8 cellular contexts compared by ENCODE assay signal in genomic region chr11:67317365-67318238, GRCh38. TPM values are rescaled to one million over a fixed set of nuclear protein-coding genes. Genes with fewer than 3 reads are reported as not detected.
DNase-seq lines count a peak whose midpoint lies in the region; ATAC-seq and TF ChIP-seq lines count a peak whose summit lies in the region.

No MANE protein-coding gene starts in this region.

- peak overlapping the region; percentile 90 for H3K4me2 ChIP-seq in osteoblast (ENCODE audit: insufficient read depth, low read length)

- peak; percentile 81 for ATAC-seq in HG02588 (IDR thresholded peaks at IDR 0.05; ENCODE audit: unreplicated experiment)
- ATAC-seq in activated naive CD4-positive, alpha-beta T cell treated with anti-CD3 and anti-CD28 coated beads, Interleukin-2, amount 50 U/mL, for 72 hours: peak; percentile 86 to 87
- peak; percentile 95 for ATAC-seq in thoracic aorta (ENCODE audit: insufficient number of reproducible peaks, low FRiP score, low read depth)

- H3K27me3 Mint-ChIP-seq in glutamatergic neuron (ENCODE audit: unreplicated experiment): peaks cover 3% of the 10 kb centered on the region

- peak overlapping the region; percentile 98 for H2AFZ ChIP-seq in osteoblast (ENCODE audit: low read length)

- H3K36me3 ChIP-seq in SK-N-MC (ENCODE audit: insufficient read depth, low read length) (no peaks in the 10 kb centered on the region), osteoblast (ENCODE audit: insufficient read depth, low read length) (peaks cover under 1% of the 10 kb centered on the region), thoracic aorta (no peaks in the 10 kb centered on the region)

- peak overlapping the region; percentile 88 to 99 for H3K27ac Mint-ChIP-seq in activated naive CD4-positive, alpha-beta T cell treated with anti-CD3 and anti-CD28 coated beads, Interleukin-2, amount 50 U/mL, for 72 hours
- H3K27ac Mint-ChIP-seq in glutamatergic neuron (ENCODE audit: unreplicated experiment): peak overlapping the region; percentile 94

- H3K9me3 ChIP-seq in SK-N-MC (ENCODE audit: low read depth, low read length) (no peaks in the 10 kb centered on the region), osteoblast (ENCODE audit: low read depth, low read length) (no peaks in the 10 kb centered on the region), thoracic aorta (no peaks in the 10 kb centered on the region)

- peak; percentile 61 for TF ChIP-seq POLR2A in GM10847 (IDR thresholded peaks at IDR 0.05; ENCODE audit: extremely low read depth, insufficient read length)

- H3K27me3 ChIP-seq in osteoblast (ENCODE audit: insufficient read depth, low read length) (no peaks in the 10 kb centered on the region), thoracic aorta (replicated peaks; ENCODE audit: insufficient read depth) (no peaks in the 10 kb centered on the region)

- DNase-seq in NCI-H1048 (lab: John Stamatoyannopoulos, UW): peak; percentile 93
- DNase-seq in SK-N-MC (ENCODE audit: low read depth, low spot score): peak; percentile 85
- peak; percentile 99 for DNase-seq in activated naive CD4-positive, alpha-beta T cell treated with anti-CD3 and anti-CD28 coated beads, Interleukin-2, amount 50 U/mL, for 72 hours (ENCODE audit: low spot score in 2 of 2)
- DNase-seq in glutamatergic neuron: peak; percentile 97
- DNase-seq in osteoblast (ENCODE audit: insufficient read length, low spot score, missing footprints): peak; percentile 99
- DNase-seq in thoracic aorta (ENCODE audit: low spot score): peak; percentile 85

- no peaks in the 10 kb centered on the region for H3K9me3 Mint-ChIP-seq in activated naive CD4-positive, alpha-beta T cell treated with anti-CD3 and anti-CD28 coated beads, Interleukin-2, amount 50 U/mL, for 72 hours
- peaks cover 3% of the 10 kb centered on the region for H3K9me3 Mint-ChIP-seq in glutamatergic neuron (ENCODE audit: unreplicated experiment)

- H3K4me3 ChIP-seq in SK-N-MC (peak overlapping the region; percentile 86), osteoblast (ENCODE audit: insufficient read depth, low read length) (peak overlapping the region; percentile 84), thoracic aorta (peak overlapping the region; percentile 82)

- peak overlapping the region; percentile 99 for H3K4me3 Mint-ChIP-seq in glutamatergic neuron (ENCODE audit: unreplicated experiment)

- H3K9ac ChIP-seq in SK-N-MC (ENCODE audit: insufficient read length): peak overlapping the region; percentile 77

- no peaks in the 10 kb centered on the region for H3K4me1 Mint-ChIP-seq in glutamatergic neuron (ENCODE audit: low read depth, unreplicated experiment)

- peaks cover 0 to 5% of the 10 kb centered on the region in 2 donors for H3K36me3 Mint-ChIP-seq in activated naive CD4-positive, alpha-beta T cell treated with anti-CD3 and anti-CD28 coated beads, Interleukin-2, amount 50 U/mL, for 72 hours
- H3K36me3 Mint-ChIP-seq in glutamatergic neuron (ENCODE audit: unreplicated experiment): no peaks in the 10 kb centered on the region

- TF ChIP-seq CTCF in glutamatergic neuron (IDR thresholded peaks at IDR 0.05; ENCODE audit: partially characterized antibody, unreplicated experiment): peak; percentile 81
- TF ChIP-seq CTCF in osteoblast (IDR thresholded peaks at IDR 0.05; ENCODE audit: extremely low read depth, low read depth, low read length): peak; percentile 85
- peak; percentile 87 for TF ChIP-seq CTCF in thoracic aorta (IDR thresholded peaks at IDR 0.05)

- H4K20me1 ChIP-seq in osteoblast (ENCODE audit: insufficient read depth, low read length): no peaks in the 10 kb centered on the region

- H3K79me2 ChIP-seq in osteoblast (ENCODE audit: insufficient read depth, low read length): no peaks in the 10 kb centered on the region

- H3K27ac ChIP-seq in SK-N-MC (peak overlapping the region; percentile 71), osteoblast (ENCODE audit: low read depth, low read length) (peak overlapping the region; percentile 67), thoracic aorta (peak overlapping the region; percentile 85 to 86)

- H3K4me1 ChIP-seq in osteoblast (ENCODE audit: insufficient read depth, low read length) (peaks cover 7% of the 10 kb centered on the region), thoracic aorta (ENCODE audit: control insufficient read depth in 1 of 2, low read depth in 2 of 2) (peaks cover 0 to 20% of the 10 kb centered on the region in 2 donors)

RNA-seq across cellular contexts. Expression of gene SSH3, which starts 14.3 kb away (rescaled TPM):
- total RNA-seq in activated naive CD4-positive, alpha-beta T cell treated with anti-CD3 and anti-CD28 coated beads, Interleukin-2, amount 50 U/mL, for 72 hours: 10 to 100 TPM; 11.6 to 16.5 TPM
- total RNA-seq in glutamatergic neuron (ENCODE audit: unreplicated experiment) (8.3 TPM), osteoblast (13.3 and 25.0 TPM in 2 replicates), thoracic aorta (10 to 100 TPM; 39.4 to 59.0 TPM)

RNA-seq across cellular contexts. Expression of gene ANKRD13D, which starts 28.5 kb away (rescaled TPM):
- total RNA-seq in activated naive CD4-positive, alpha-beta T cell treated with anti-CD3 and anti-CD28 coated beads, Interleukin-2, amount 50 U/mL, for 72 hours: 100 to 1,000 TPM in 1 of 2 donors, 10 to 100 TPM in 1; 76.0 to 213 TPM
- total RNA-seq in glutamatergic neuron (ENCODE audit: unreplicated experiment): 109 TPM
- total RNA-seq in osteoblast: 33.0 and 34.4 TPM in 2 replicates
- 100 to 1,000 TPM in 1 of 2 donors, 10 to 100 TPM in 1; 66.6 to 101 TPM for total RNA-seq in thoracic aorta

RNA-seq across cellular contexts. Expression of gene POLD4, which starts 35.7 kb away (rescaled TPM):
- 10 to 100 TPM; 49.9 to 57.2 TPM for total RNA-seq in activated naive CD4-positive, alpha-beta T cell treated with anti-CD3 and anti-CD28 coated beads, Interleukin-2, amount 50 U/mL, for 72 hours
- 15.4 TPM for total RNA-seq in glutamatergic neuron (ENCODE audit: unreplicated experiment)
- total RNA-seq in osteoblast: 43.3 and 59.4 TPM in 2 replicates
- total RNA-seq in thoracic aorta: 100 to 1,000 TPM; 145 to 148 TPM

RNA-seq across cellular contexts. Expression of gene GRK2, which starts 51.3 kb away (rescaled TPM):
- total RNA-seq in activated naive CD4-positive, alpha-beta T cell treated with anti-CD3 and anti-CD28 coated beads, Interleukin-2, amount 50 U/mL, for 72 hours: 100 to 1,000 TPM; 289 to 376 TPM
- total RNA-seq in glutamatergic neuron (ENCODE audit: unreplicated experiment): 52.2 TPM
- total RNA-seq in osteoblast: 21.4 and 23.6 TPM in 2 replicates
- total RNA-seq in thoracic aorta: 10 to 100 TPM; 72.8 to 85.2 TPM

RNA-seq across cellular contexts. Expression of gene CLCF1, which starts 55.8 kb away (rescaled TPM):
- total RNA-seq in activated naive CD4-positive, alpha-beta T cell treated with anti-CD3 and anti-CD28 coated beads, Interleukin-2, amount 50 U/mL, for 72 hours: under 1 TPM in 1 of 2 donors, not detected in 1; 0.89 TPM
- total RNA-seq in glutamatergic neuron (ENCODE audit: unreplicated experiment) (not detected), osteoblast (6.2 and 6.9 TPM in 2 replicates), thoracic aorta (10 to 100 TPM; 27.1 to 38.1 TPM)

Comparison
In these comparisons a context has a peak if more than half of its experiments do, and no peak if none do; other contexts are left out.
1. Peak in every context shown above with its lines: DNase-seq, ATAC-seq, H3K4me3 ChIP-seq and H3K27ac ChIP-seq.